In the genomic region with DNA sequence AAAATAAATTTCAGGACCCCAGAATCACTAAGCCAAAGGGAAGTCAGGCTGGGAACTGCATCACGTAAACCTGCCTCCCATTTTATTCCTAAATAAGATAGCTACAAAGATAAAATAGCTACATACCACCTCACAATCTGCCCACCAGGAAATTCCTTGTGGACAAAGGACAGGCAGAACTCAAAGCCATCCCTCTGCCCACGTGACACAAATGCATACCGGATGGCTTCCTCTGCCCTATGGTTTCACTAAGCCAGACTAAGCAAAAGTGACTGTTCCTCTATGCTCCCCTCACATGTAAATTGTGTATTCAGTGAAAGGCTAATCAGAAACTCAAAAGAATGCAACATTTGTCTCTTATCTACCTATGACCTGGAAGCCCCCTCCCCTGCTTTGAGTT, we compare ENCODE assay signal across 22 cellular contexts. TPM values are rescaled to one million over a fixed set of nuclear protein-coding genes. Genes with fewer than 3 reads are reported as not detected.
DNase-seq lines count a peak whose midpoint lies in the region; ATAC-seq, FAIRE-seq and TF ChIP-seq lines count a peak whose summit lies in the region.
"Had no signal": no experiment of that assay in that cellular context is flagged by ENCODE, and none has a peak within 500 bp of the region (broad histone marks: within the 10 kb centered on the region; RNA-seq: fewer than 3 reads in every experiment).

No MANE protein-coding gene starts in this region.

- H3K27me3 ChIP-seq in KMS-11 (ENCODE audit: insufficient read depth, low read depth) = no peaks in the 10 kb centered on the region
- H3K27me3 ChIP-seq in gastrocnemius medialis = no peaks in the 10 kb centered on the region

- H3K79me2 ChIP-seq in KMS-11 (ENCODE audit: insufficient read depth, low read depth) = peaks cover 45% of the 10 kb centered on the region

- intact Hi-C loops in gastrocnemius medialis (cut with DNase I; ENCODE audit: low total_unique reads) = no loop called here

- no peak overlapping the region for H3K4me3 Mint-ChIP-seq in osteocyte (ENCODE audit: unreplicated experiment)
- H3K4me3 Mint-ChIP-seq: activated CD4-positive, alpha-beta T cell treated with anti-CD3 and anti-CD28 coated beads for 36 hours; activated T-helper 17 cell treated with anti-CD3 and anti-CD28 coated beads, Interleukin-2, amount 50 U/mL, for 72 hours; CD8-positive, alpha-beta T cell; neural crest cell had no signal

- in situ Hi-C loops in gastrocnemius medialis (cut with MboI; ENCODE audit: low sequenced_read_pairs in 4 of 4) = no loop called here

- no peak for ATAC-seq in HG03108 (IDR thresholded peaks at IDR 0.05; ENCODE audit: unreplicated experiment)
- no peak for ATAC-seq in gastrocnemius medialis
- ATAC-seq: activated CD4-positive, alpha-beta T cell treated with anti-CD3 and anti-CD28 coated beads for 36 hours; activated T-helper 17 cell treated with anti-CD3 and anti-CD28 coated beads, Interleukin-2, amount 50 U/mL, for 72 hours; CD8-positive, alpha-beta T cell; HCT116; left colon had no signal

- no peak overlapping the region for H3K4me3 ChIP-seq in KMS-11 (IDR thresholded peaks at IDR 0.05; ENCODE audit: insufficient read depth, low read depth, low read length)
- no peak overlapping the region for H3K4me3 ChIP-seq in gastrocnemius medialis
- H3K4me3 ChIP-seq: prostate gland, smooth muscle cell had no signal

- no peak for TF ChIP-seq CTCF in KMS-11 (conservative IDR thresholded peaks at IDR 0.05; ENCODE audit: low read depth, low read length)
- no peak for TF ChIP-seq CTCF in osteocyte (IDR thresholded peaks at IDR 0.05)
- TF ChIP-seq CTCF in gastrocnemius medialis (IDR thresholded peaks at IDR 0.05 in 4 of 5, conservative IDR thresholded peaks at IDR 0.05 in 1 of 5) = no peak

- peak overlapping the region; percentile 19; the same call in 1 of the 2 replicates for H3K27ac ChIP-seq in KMS-11
- H3K27ac ChIP-seq in gastrocnemius medialis = no peak overlapping the region
- H3K27ac ChIP-seq: prostate gland had no signal

- no peak overlapping the region for H3K9ac ChIP-seq in KMS-11

- TF ChIP-seq POLR2A in gastrocnemius medialis (IDR thresholded peaks at IDR 0.05) = no peak

- no peaks in the 10 kb centered on the region for H4K20me1 ChIP-seq in KMS-11 (ENCODE audit: insufficient read depth)

- H3K9me3 ChIP-seq in gastrocnemius medialis = no peaks in the 10 kb centered on the region
- H3K9me3 ChIP-seq: prostate gland had no signal

- no peaks in the 10 kb centered on the region for H3K9me3 Mint-ChIP-seq in osteocyte (ENCODE audit: unreplicated experiment)
- H3K9me3 Mint-ChIP-seq: activated T-helper 17 cell treated with anti-CD3 and anti-CD28 coated beads, Interleukin-2, amount 50 U/mL, for 72 hours; CD8-positive, alpha-beta T cell had no signal

- H3K4me1 ChIP-seq in KMS-11 (ENCODE audit: low read depth, poor library complexity, severe bottlenecking) = peaks cover 55% of the 10 kb centered on the region
- H3K4me1 ChIP-seq in gastrocnemius medialis = no peaks in the 10 kb centered on the region
- H3K4me1 ChIP-seq: prostate gland had no signal

- peaks cover 17% of the 10 kb centered on the region for H3K4me1 Mint-ChIP-seq in osteocyte (ENCODE audit: unreplicated experiment)

- FAIRE-seq in GM18507 (lab: Jason Lieb, UNC) = peak; percentile 52
- FAIRE-seq: bronchial epithelial cell had no signal

- DNase-seq in GM18507 (ENCODE audit: extremely low spot score, insufficient read length, low read depth) (no peak), dermis microvascular lymphatic vessel endothelial cell (ENCODE audit: low read depth in 2 of 2) (peak; percentile 36 to 66), osteocyte (ENCODE audit: extremely low spot score, unreplicated experiment) (no peak), gastrocnemius medialis (no peak), Ammon's horn (ENCODE audit: low spot score) (no peak)
- DNase-seq: activated CD4-positive, alpha-beta T cell treated with anti-CD3 and anti-CD28 coated beads for 36 hours; CD8-positive, alpha-beta T cell; DND-41; erythroblast; KG1; left colon; NCI-H1092; NCI-H2081 treated with DMSO at 0.1 percent for 48 hours; stimulated activated CD4-positive, alpha-beta T cell treated with anti-CD3 and anti-CD28 coated beads, Interleukin-4, amount 100 ng/mL, for 4 hours had no signal

- H3K4me2 ChIP-seq in KMS-11 = peak overlapping the region; percentile 38
- H3K4me2 ChIP-seq: smooth muscle cell had no signal

- no peak overlapping the region for H2AFZ ChIP-seq in KMS-11 (ENCODE audit: low read depth)

- H3K36me3 Mint-ChIP-seq in osteocyte (ENCODE audit: unreplicated experiment) = no peaks in the 10 kb centered on the region

- no peaks in the 10 kb centered on the region for H3K27me3 Mint-ChIP-seq in osteocyte (ENCODE audit: unreplicated experiment)
- H3K27me3 Mint-ChIP-seq: activated CD4-positive, alpha-beta T cell treated with anti-CD3 and anti-CD28 coated beads for 36 hours; activated T-helper 17 cell treated with anti-CD3 and anti-CD28 coated beads, Interleukin-2, amount 50 U/mL, for 72 hours had no signal

- peak overlapping the region; percentile 42 for H3K27ac Mint-ChIP-seq in osteocyte (ENCODE audit: unreplicated experiment)
- H3K27ac Mint-ChIP-seq: activated CD4-positive, alpha-beta T cell treated with anti-CD3 and anti-CD28 coated beads for 36 hours; activated T-helper 17 cell treated with anti-CD3 and anti-CD28 coated beads, Interleukin-2, amount 50 U/mL, for 72 hours; CD8-positive, alpha-beta T cell had no signal

- no peaks in the 10 kb centered on the region for H3K36me3 ChIP-seq in KMS-11 (ENCODE audit: insufficient read depth)
- no peaks in the 10 kb centered on the region for H3K36me3 ChIP-seq in gastrocnemius medialis
- H3K36me3 ChIP-seq: prostate gland had no signal

RNA-seq across cellular contexts. Expression of gene MBOAT1, which starts 15.0 kb away (rescaled TPM):
- total RNA-seq in dermis microvascular lymphatic vessel endothelial cell (14.8 and 35.7 TPM in 2 replicates), osteocyte (6.5 and 6.6 TPM in 2 replicates), gastrocnemius medialis (1 to 10 TPM in 3 of 4 donors, under 1 TPM in 1; 0.61 to 1.8 (median 1.1) TPM)

Comparison
In these comparisons a context has a peak if more than half of its experiments do, and no peak if none do; other contexts are left out.
1. DNase-seq: peak in dermis microvascular lymphatic vessel endothelial cell (2 of 2); none in GM18507 (single experiment), osteocyte (single experiment), gastrocnemius medialis (0 of 2) and Ammon's horn (single experiment).